8 cellular contexts compared by ENCODE assay signal in genomic region chr16:77971306-77972131, GRCh38. TPM values are rescaled to one million over a fixed set of nuclear protein-coding genes. Genes with fewer than 3 reads are reported as not detected.
DNase-seq lines count a peak whose midpoint lies in the region; ATAC-seq, FAIRE-seq and TF ChIP-seq lines count a peak whose summit lies in the region.

No MANE protein-coding gene starts in this region.

- peak; percentile 83 for DNase-seq in GM03348 (ENCODE audit: low spot score)
- DNase-seq in HEK293T (ENCODE audit: extremely low spot score), result peak; percentile 73
- DNase-seq in NCI-H146 treated with DMSO at 0.1 percent for 48 hours (lab: John Stamatoyannopoulos, UW; ENCODE audit: unreplicated experiment), result peak; percentile 9
- DNase-seq in mammary epithelial cell, result peak; percentile 42
- peak; percentile 13 for DNase-seq in keratinocyte (ENCODE audit: low read depth, low spot score)
- peak; percentile 56 to 74 (median 64) for DNase-seq in stimulated activated CD4-positive, alpha-beta T cell treated with anti-CD3 and anti-CD28 coated beads, Interleukin-1b, Interleukin-23, amount 100 ng/mL, for 24 hours (ENCODE audit: low read depth in 4 of 4, low spot score in 1 of 4)

- POLR2A ChIA-PET in HEK293T (lab: Yijun Ruan, JAX), result no interaction called here

- no peak overlapping the region for H3K4me2 ChIP-seq in mammary epithelial cell (ENCODE audit: insufficient read depth, low read depth, low read length)
- H3K4me2 ChIP-seq in keratinocyte (ENCODE audit: control insufficient read depth, extremely low read depth, insufficient read depth, low read depth, low read length), result no peak overlapping the region

- in situ Hi-C loops in mammary epithelial cell (cut with MboI; ENCODE audit: low sequenced_read_pairs in 2 of 2), result loop anchor here (5.0 to 10.0 kb wide), 2 partner anchors 294 to 737 kb away; no protein-coding TSS in a partner anchor

- TF ChIP-seq CTCF in VCaP (conservative IDR thresholded peaks at IDR 0.05) (peak; percentile 69), mammary epithelial cell (conservative IDR thresholded peaks at IDR 0.05 in 1 of 2, IDR thresholded peaks at IDR 0.05 in 1 of 2; ENCODE audit: extremely low read depth in 1 of 2, insufficient read depth in 1 of 2, low read depth in 1 of 2, low read length in 2 of 2) (peak; percentile 70 to 77), keratinocyte (optimal IDR thresholded peaks at IDR 0.05 in 1 of 3, IDR thresholded peaks at IDR 0.05 in 1 of 3, conservative IDR thresholded peaks at IDR 0.05 in 1 of 3; ENCODE audit: extremely low read depth in 1 of 3, insufficient read depth in 2 of 3, low read length in 3 of 3) (peak; percentile 71 to 84 (median 77))

- CTCF ChIA-PET in HEK293T (lab: Yijun Ruan, JAX), result interaction anchor here (0.7 kb wide), 1 partner anchor 10 kb away, joined by 5 read pairs; no protein-coding TSS in a partner anchor
- CTCF ChIA-PET in mammary epithelial cell (lab: Charles Lee; ENCODE audit: low non-redundant PET), result interaction anchor here (1.2 kb wide), 1 partner anchor 32 kb away, joined by 3 read pairs; no protein-coding TSS in a partner anchor

- intact Hi-C loops in mammary epithelial cell (cut with micrococcal nuclease), result loop anchor here (1.0 to 5.0 kb wide), 4 partner anchors 187 to 734 kb away; no protein-coding TSS in a partner anchor

- peak; percentile 17 for FAIRE-seq in keratinocyte (lab: Jason Lieb, UNC)

- H2AFZ ChIP-seq in mammary epithelial cell (ENCODE audit: low read depth, low read length), result peak overlapping the region; percentile 64
- H2AFZ ChIP-seq in keratinocyte (ENCODE audit: control insufficient read depth, low read length), result no peak overlapping the region

- BruUV-seq in mammary epithelial cell (replicated peaks; lab: Mats Ljungman, UMichigan), result no TSS peak

- H3K79me2 ChIP-seq in mammary epithelial cell (ENCODE audit: insufficient read depth, low read length) (no peaks in the 10 kb centered on the region), keratinocyte (ENCODE audit: control insufficient read depth, insufficient read depth, low read length) (no peaks in the 10 kb centered on the region)

- WGBS in mammary epithelial cell (ENCODE audit: low coverage, missing lambda C conversion rate), result 14% methylated on average over 11 of the region's 16 CpGs

- H3K27me3 ChIP-seq in mammary epithelial cell (ENCODE audit: insufficient read depth, low read length) (no peaks in the 10 kb centered on the region), keratinocyte (ENCODE audit: control insufficient read depth, extremely low read depth, insufficient read depth, low read length) (no peaks in the 10 kb centered on the region)

- ATAC-seq in HG02870 (IDR thresholded peaks at IDR 0.05; ENCODE audit: unreplicated experiment), result no peak

- H4K20me1 ChIP-seq in mammary epithelial cell (ENCODE audit: insufficient read depth, low read length) (no peaks in the 10 kb centered on the region), keratinocyte (ENCODE audit: control insufficient read depth, extremely low read depth, insufficient read depth, low read length) (no peaks in the 10 kb centered on the region)

- H3K9me3 ChIP-seq in mammary epithelial cell (replicated peaks; ENCODE audit: insufficient read depth, low read length), result no peaks in the 10 kb centered on the region
- no peaks in the 10 kb centered on the region for H3K9me3 ChIP-seq in keratinocyte (ENCODE audit: control insufficient read depth, low read depth, low read length)

- no peak overlapping the region for H3K4me3 ChIP-seq in mammary epithelial cell (replicated peaks in 1 of 3; ENCODE audit: insufficient read depth in 1 of 3, low read depth in 2 of 3, low read length in 3 of 3)
- H3K4me3 ChIP-seq in keratinocyte (ENCODE audit: control insufficient read depth in 2 of 3, extremely low read depth in 1 of 3, insufficient read depth in 2 of 3, low read depth in 1 of 3, low read length in 3 of 3), result no peak overlapping the region

- no peaks in the 10 kb centered on the region for H3K9me1 ChIP-seq in keratinocyte (ENCODE audit: control insufficient read depth, extremely low read depth, insufficient read depth, low read length)

- no peak overlapping the region for H3K9ac ChIP-seq in mammary epithelial cell (ENCODE audit: insufficient read depth, low read length)
- H3K9ac ChIP-seq in keratinocyte (ENCODE audit: control insufficient read depth, extremely low read depth, insufficient read depth, low read length), result no peak overlapping the region

- H3K4me1 ChIP-seq in mammary epithelial cell (ENCODE audit: insufficient read depth, low read length), result no peaks in the 10 kb centered on the region
- H3K4me1 ChIP-seq in keratinocyte (ENCODE audit: control insufficient read depth, extremely low read depth, insufficient read depth, low read length), result no peaks in the 10 kb centered on the region

- H3K27ac ChIP-seq in VCaP (no peak overlapping the region), mammary epithelial cell (ENCODE audit: insufficient read depth, low read depth, low read length) (no peak overlapping the region), keratinocyte (ENCODE audit: control insufficient read depth, insufficient read depth, low read length) (no peak overlapping the region)

- dilution Hi-C loops in mammary epithelial cell (cut with HindIII; ENCODE audit: low sequenced_read_pairs) (no loop called here), keratinocyte (cut with MboI; ENCODE audit: extremely low pct_ligation_motif_present, low sequenced_read_pairs) (no loop called here)

- no peaks in the 10 kb centered on the region for H3K36me3 ChIP-seq in mammary epithelial cell (ENCODE audit: insufficient read depth, low read length)
- no peaks in the 10 kb centered on the region for H3K36me3 ChIP-seq in keratinocyte (ENCODE audit: control insufficient read depth in 2 of 2, extremely low read depth in 1 of 2, insufficient read depth in 2 of 2, low read length in 2 of 2)

TF ChIP-seq in HEK293T, 16 proteins besides CTCF, POLR2A, EP300 and RAD21:
- TF ChIP-seq BHLHE40 (IDR thresholded peaks at IDR 0.05; ENCODE audit: borderline replicate concordance) (no peak), TARDBP (IDR thresholded peaks at IDR 0.05) (no peak), FOXM1 (IDR thresholded peaks at IDR 0.05; ENCODE audit: borderline replicate concordance) (no peak), LEF1 (IDR thresholded peaks at IDR 0.05; ENCODE audit: borderline replicate concordance) (no peak), L3MBTL2 (conservative IDR thresholded peaks at IDR 0.05) (no peak), PKNOX1 (IDR thresholded peaks at IDR 0.05) (no peak), ARNT (IDR thresholded peaks at IDR 0.05) (no peak), FOXK2 (IDR thresholded peaks at IDR 0.05) (no peak), CTBP1 (IDR thresholded peaks at IDR 0.05; ENCODE audit: borderline replicate concordance) (no peak), SUZ12 (IDR thresholded peaks at IDR 0.05) (no peak), ELF4 (IDR thresholded peaks at IDR 0.05) (no peak), HDGF (IDR thresholded peaks at IDR 0.05; ENCODE audit: borderline replicate concordance) (no peak), SP1 (IDR thresholded peaks at IDR 0.05) (no peak), ZNF384 (IDR thresholded peaks at IDR 0.05) (no peak)

RNA-seq across cellular contexts. Expression of gene CLEC3A, which starts 50.8 kb away (rescaled TPM):
- not detected for total RNA-seq in mammary epithelial cell
- polyA plus RNA-seq in mammary epithelial cell, result not detected
- polyA minus RNA-seq in mammary epithelial cell, result not detected
- not detected in 3 replicates for polyA plus RNA-seq in keratinocyte
- not detected for polyA plus RNA-seq in keratinocyte (2011; ENCODE audit: low read depth)
- not detected in 2 replicates for polyA plus RNA-seq in keratinocyte (2011; cell fraction: cytosol; rRNA removed)
- polyA plus RNA-seq in keratinocyte (2011; cell fraction: nucleus; rRNA removed), result not detected in 2 replicates
- polyA plus RNA-seq in keratinocyte (2012; ENCODE audit: low replicate concordance), result not detected in 2 replicates
- polyA minus RNA-seq in keratinocyte, result not detected in 3 replicates
- polyA minus RNA-seq in keratinocyte (2011; cell fraction: cytosol; rRNA and poly(A)+ RNA removed), result not detected
- polyA minus RNA-seq in keratinocyte (2011; cell fraction: nucleus; rRNA and poly(A)+ RNA removed), result not detected in 2 replicates

Comparison
In these comparisons a context has a peak if more than half of its experiments do, and no peak if none do; other contexts are left out.
1. DNase-seq: peak in every context shown above with its lines; median percentile 83 in GM03348; 73 in HEK293T; 64 in stimulated activated CD4-positive, alpha-beta T cell treated with anti-CD3 and anti-CD28 coated beads, Interleukin-1b, Interleukin-23, amount 100 ng/mL, for 24 hours; 42 in mammary epithelial cell; 13 in keratinocyte; 9 in NCI-H146 treated with DMSO at 0.1 percent for 48 hours.